In genomic region chr9:109418827-109419226, GRCh38 we compare ENCODE assay signal across 14 cellular contexts.
DNase-seq lines count a peak whose midpoint lies in the region; ATAC-seq, FAIRE-seq and TF ChIP-seq lines count a peak whose summit lies in the region.
"Had no signal": no experiment of that assay in that cellular context is flagged by ENCODE, and none has a peak within 500 bp of the region (broad histone marks: within the 10 kb centered on the region; RNA-seq: fewer than 3 reads in every experiment).

No MANE protein-coding gene starts in this region.

- peak; percentile 29 for ATAC-seq in GM21381 (IDR thresholded peaks at IDR 0.05; ENCODE audit: unreplicated experiment)
- ATAC-seq in left lobe of liver: no peak
- no peak for ATAC-seq in GM21619 (IDR thresholded peaks at IDR 0.05; ENCODE audit: unreplicated experiment)
- ATAC-seq: activated T-cell treated with anti-CD3 and anti-CD28 coated beads, Interleukin-2, amount 50 U/mL, for 4 hours; foreskin keratinocyte; K562; T-cell; upper lobe of right lung had no signal

- peaks cover 26% of the 10 kb centered on the region for H3K4me1 ChIP-seq in ectodermal cell (ENCODE audit: control insufficient read depth, insufficient read depth, low read length)
- H3K4me1 ChIP-seq: Caco-2, foreskin keratinocyte had no signal

- no peaks in the 10 kb centered on the region for H3K27me3 ChIP-seq in ectodermal cell (ENCODE audit: control insufficient read depth, insufficient read depth, low read length, poor library complexity, severe bottlenecking)
- H3K27me3 ChIP-seq: foreskin keratinocyte, upper lobe of right lung had no signal

- no peak overlapping the region for H3K4me3 ChIP-seq in ectodermal cell (ENCODE audit: insufficient read depth, low read depth, low read length)
- H3K4me3 ChIP-seq: K562, upper lobe of right lung had no signal

- peak; percentile 94 for FAIRE-seq in GM12891 (lab: Jason Lieb, UNC)
- FAIRE-seq: K562 had no signal

- 55 to 59% methylated on average over 6 of the region's 6 CpGs for WGBS in ectodermal cell, 2 experiments

- no peaks in the 10 kb centered on the region for H3K9me3 ChIP-seq in ectodermal cell (ENCODE audit: control insufficient read depth, low read length)
- H3K9me3 ChIP-seq: Caco-2, upper lobe of right lung had no signal

- DNase-seq in GM12891 (ENCODE audit: insufficient read length, low spot score) (no peak), KBM-7 (peak; percentile 95), activated gamma-delta T cell treated with Interleukin-2 at 50 U/mL for 16 hours (no peak), left lobe of liver (ENCODE audit: low spot score) (no peak), anterior cingulate cortex (lab: John Stamatoyannopoulos, UW) (no peak)
- DNase-seq: activated T-cell treated with anti-CD3 and anti-CD28 coated beads, Interleukin-2, amount 50 U/mL, for 4 hours; Caco-2; foreskin keratinocyte; T-cell; upper lobe of right lung had no signal

- TF ChIP-seq POLR2A in GM12891 (IDR thresholded peaks at IDR 0.05; ENCODE audit: low read depth, low read length): no peak

- H3K36me3 ChIP-seq in ectodermal cell (ENCODE audit: control insufficient read depth, insufficient read depth, low read length): no peaks in the 10 kb centered on the region
- H3K36me3 ChIP-seq: upper lobe of right lung had no signal

- H3K27ac ChIP-seq in ectodermal cell (ENCODE audit: insufficient read depth, low read depth, low read length, poor library complexity, severe bottlenecking): peak overlapping the region; percentile 65
- H3K27ac ChIP-seq: foreskin keratinocyte, upper lobe of right lung had no signal

- in situ Hi-C loops in KBM-7 (cut with MboI; ENCODE audit: low pct_unique_long_range_greater_than_20kb, low sequenced_read_pairs): no loop called here

TF ChIP-seq in GM12891, 5 proteins besides CTCF, POLR2A, EP300 and RAD21:
- TF ChIP-seq PAX5 (IDR thresholded peaks at IDR 0.05; ENCODE audit: insufficient read depth, low read length, severe bottlenecking) (peak; percentile 100), POU2F2 (IDR thresholded peaks at IDR 0.05; ENCODE audit: low read depth, low read length) (peak; percentile 85), POLR2AphosphoS5 (IDR thresholded peaks at IDR 0.05; ENCODE audit: low read depth, low read length) (no peak), SPI1 (IDR thresholded peaks at IDR 0.05; ENCODE audit: low read depth, low read length) (peak; percentile 40; the same call in 1 of the 2 replicates), TAF1 (IDR thresholded peaks at IDR 0.05; ENCODE audit: low read depth, low read length) (no peak)
